8 cellular contexts compared by ENCODE assay signal in genomic region chr4:105042451-105042850, GRCh38.
"Had no signal": no experiment of that assay in that cellular context is flagged by ENCODE, and none has a peak within 500 bp of the region (broad histone marks: within the 10 kb centered on the region; RNA-seq: fewer than 3 reads in every experiment).

No MANE protein-coding gene starts in this region.

- DNase-seq: IMR-90, KBM-7, KG1 had no signal

- H3K27ac ChIP-seq: HL-60 had no signal

- FAIRE-seq: HepG2, HTR-8/SVneo, K562 had no signal

- H3K4me3 Mint-ChIP-seq: IgD-negative memory B cell had no signal

- H3K27me3 Mint-ChIP-seq: IgD-negative memory B cell had no signal

- H3K4me3 ChIP-seq: K562 had no signal

- ATAC-seq: HepG2, K562 had no signal

- H3K27ac Mint-ChIP-seq: IgD-negative memory B cell had no signal

- H3K4me1 Mint-ChIP-seq: IgD-negative memory B cell had no signal
